Comparison of ENCODE assay signal across 18 cellular contexts in genomic region chr1:27590917-27591508, GRCh38. TPM values are rescaled to one million over a fixed set of nuclear protein-coding genes. Genes with fewer than 3 reads are reported as not detected.
A peak's percentile ranks its signal among the peaks of the same experiment; 100 is the strongest.
DNase-seq lines count a peak whose midpoint lies in the region; ATAC-seq, FAIRE-seq and TF ChIP-seq lines count a peak whose summit lies in the region.
"Had no signal": no experiment of that assay in that cellular context is flagged by ENCODE, and none has a peak within 500 bp of the region (broad histone marks: within the 10 kb centered on the region; RNA-seq: fewer than 3 reads in every experiment).

No MANE protein-coding gene starts in this region.

- H3K9ac ChIP-seq in BLaER1 treated with 17β-estradiol and CSF1 and Interleukin-3, amounts not matched to agents 10 nM and 100 nM, result peak overlapping the region in 10 of 11 experiments; percentile 4 to 65 (median 45); a peak in 9 of 22 replicates
- H3K9ac ChIP-seq in astrocyte (ENCODE audit: low read length), result no peak overlapping the region

- H3K36me3 Mint-ChIP-seq in astrocyte (ENCODE audit: low read depth, unreplicated experiment), result peaks cover under 1% of the 10 kb centered on the region
- H3K36me3 Mint-ChIP-seq in activated naive CD4-positive, alpha-beta T cell treated with anti-CD3 and anti-CD28 coated beads, Interleukin-2, amount 50 U/mL, for 72 hours, result no peaks in the 10 kb centered on the region
- H3K36me3 Mint-ChIP-seq in activated T-cell treated with anti-CD3 and anti-CD28 coated beads, Interleukin-2, amount 50 U/mL, for 24 hours (ENCODE audit: low read depth), result no peaks in the 10 kb centered on the region

- H3K27ac Mint-ChIP-seq in astrocyte (ENCODE audit: unreplicated experiment), result no peak overlapping the region
- H3K27ac Mint-ChIP-seq in activated naive CD4-positive, alpha-beta T cell treated with anti-CD3 and anti-CD28 coated beads, Interleukin-2, amount 50 U/mL, for 72 hours, result no peak overlapping the region
- no peak overlapping the region for H3K27ac Mint-ChIP-seq in activated T-cell treated with anti-CD3 and anti-CD28 coated beads, Interleukin-2, amount 50 U/mL, for 24 hours
- H3K27ac Mint-ChIP-seq: activated naive CD4-positive, alpha-beta T cell treated with anti-CD3 and anti-CD28 coated beads for 36 hours; B cell; T-helper 2 cell treated with Interferon-gamma antibody and Interleukin-4, amounts not matched to agents 5 μg/mL and 100 μg/mL, for 36 hours had no signal

- H2AFZ ChIP-seq in astrocyte (ENCODE audit: low read depth, low read length) (no peak overlapping the region), hepatocyte (no peak overlapping the region)

- H3K27ac ChIP-seq in BLaER1 treated with 17β-estradiol and CSF1 and Interleukin-3, amounts not matched to agents 10 nM and 100 nM, result peak overlapping the region in 7 of 11 experiments; percentile 10 to 55 (median 22); a peak in 6 of 22 replicates
- no peak overlapping the region for H3K27ac ChIP-seq in astrocyte (ENCODE audit: low read depth, low read length)
- peak overlapping the region; percentile 75 for H3K27ac ChIP-seq in hepatocyte
- peak overlapping the region; percentile 97 to 100 (median 100) for H3K27ac ChIP-seq in gastrocnemius medialis

- no peak for ATAC-seq in gastrocnemius medialis
- no peak for ATAC-seq in activated naive CD4-positive, alpha-beta T cell treated with anti-CD3 and anti-CD28 coated beads, Interleukin-2, amount 50 U/mL, for 72 hours
- no peak for ATAC-seq in HG02970 (IDR thresholded peaks at IDR 0.05; ENCODE audit: low FRiP score, unreplicated experiment)

- H3K4me2 ChIP-seq in BLaER1 treated with 17β-estradiol and CSF1 and Interleukin-3, amounts not matched to agents 10 nM and 100 nM, result peak overlapping the region; percentile 74 to 91 (median 88)
- H3K4me2 ChIP-seq in astrocyte (ENCODE audit: low read length) (peak overlapping the region; percentile 25), hepatocyte (peak overlapping the region; percentile 46)

- H3K9me2 ChIP-seq in hepatocyte (replicated peaks; ENCODE audit: insufficient read depth), result no peaks in the 10 kb centered on the region

- no peak for DNase-seq in astrocyte (ENCODE audit: low read depth)
- no peak for DNase-seq in hepatocyte (ENCODE audit: low spot score)
- no peak for DNase-seq in gastrocnemius medialis
- DNase-seq in stimulated activated CD4-positive, alpha-beta T cell treated with anti-CD3 and anti-CD28 coated beads, Interleukin-4, amount 100 ng/mL, for 24 hours, result no peak
- no peak for DNase-seq in activated naive CD4-positive, alpha-beta T cell treated with anti-CD3 and anti-CD28 coated beads, Interleukin-2, amount 50 U/mL, for 72 hours (ENCODE audit: low spot score in 2 of 2)
- DNase-seq in activated T-cell treated with anti-CD3 and anti-CD28 coated beads, Interleukin-2, amount 50 U/mL, for 24 hours, result no peak
- DNase-seq: activated CD4-positive, alpha-beta T cell treated with anti-CD3 and anti-CD28 coated beads, Interleukin-2, amount 50 U/mL, for 48 hours; activated naive CD4-positive, alpha-beta T cell treated with anti-CD3 and anti-CD28 coated beads for 36 hours; GOT3; islet precursor cell; MV-4-11; NCI-H446 treated with DMSO at 0.1 percent for 48 hours; Peyer's patch had no signal

- no peak overlapping the region for H3K4me3 Mint-ChIP-seq in astrocyte (ENCODE audit: unreplicated experiment)
- no peak overlapping the region for H3K4me3 Mint-ChIP-seq in activated T-cell treated with anti-CD3 and anti-CD28 coated beads, Interleukin-2, amount 50 U/mL, for 24 hours
- H3K4me3 Mint-ChIP-seq: activated naive CD4-positive, alpha-beta T cell treated with anti-CD3 and anti-CD28 coated beads for 36 hours; B cell; T-helper 2 cell treated with Interferon-gamma antibody and Interleukin-4, amounts not matched to agents 5 μg/mL and 100 μg/mL, for 36 hours had no signal

- no peaks in the 10 kb centered on the region for H3K27me3 ChIP-seq in BLaER1 treated with 17β-estradiol and CSF1 and Interleukin-3, amounts not matched to agents 10 nM and 100 nM
- no peaks in the 10 kb centered on the region for H3K27me3 ChIP-seq in astrocyte (ENCODE audit: insufficient read depth, low read length)
- H3K27me3 ChIP-seq in hepatocyte, result no peaks in the 10 kb centered on the region
- H3K27me3 ChIP-seq in gastrocnemius medialis, result no peaks in the 10 kb centered on the region
- H3K27me3 ChIP-seq: Peyer's patch had no signal

- peaks cover 99 to 100% (median 100%) of the 10 kb centered on the region in 11 experiments for H4K20me1 ChIP-seq in BLaER1 treated with 17β-estradiol and CSF1 and Interleukin-3, amounts not matched to agents 10 nM and 100 nM
- H4K20me1 ChIP-seq in astrocyte (ENCODE audit: insufficient read depth, low read length) (peaks cover 100% of the 10 kb centered on the region), hepatocyte (ENCODE audit: insufficient read depth, poor library complexity, severe bottlenecking) (peaks cover 99% of the 10 kb centered on the region)

- no peaks in the 10 kb centered on the region for H3K9me3 Mint-ChIP-seq in astrocyte (ENCODE audit: unreplicated experiment)
- no peaks in the 10 kb centered on the region for H3K9me3 Mint-ChIP-seq in activated naive CD4-positive, alpha-beta T cell treated with anti-CD3 and anti-CD28 coated beads, Interleukin-2, amount 50 U/mL, for 72 hours
- no peaks in the 10 kb centered on the region for H3K9me3 Mint-ChIP-seq in activated T-cell treated with anti-CD3 and anti-CD28 coated beads, Interleukin-2, amount 50 U/mL, for 24 hours
- H3K9me3 Mint-ChIP-seq: activated naive CD4-positive, alpha-beta T cell treated with anti-CD3 and anti-CD28 coated beads for 36 hours; T-helper 2 cell treated with Interferon-gamma antibody and Interleukin-4, amounts not matched to agents 5 μg/mL and 100 μg/mL, for 36 hours had no signal

- H3K4me1 Mint-ChIP-seq in astrocyte (ENCODE audit: low read depth, unreplicated experiment), result peaks cover 17% of the 10 kb centered on the region
- no peaks in the 10 kb centered on the region for H3K4me1 Mint-ChIP-seq in activated T-cell treated with anti-CD3 and anti-CD28 coated beads, Interleukin-2, amount 50 U/mL, for 24 hours (ENCODE audit: low read depth)

- in situ Hi-C loops in gastrocnemius medialis (cut with MboI; ENCODE audit: low sequenced_read_pairs in 4 of 4), result no loop called here

- no peaks in the 10 kb centered on the region for H3K9me3 ChIP-seq in BLaER1 treated with 17β-estradiol and CSF1 and Interleukin-3, amounts not matched to agents 10 nM and 100 nM (replicated peaks in 1 of 11)
- H3K9me3 ChIP-seq in astrocyte (ENCODE audit: insufficient read depth, low read depth, low read length), result no peaks in the 10 kb centered on the region
- no peaks in the 10 kb centered on the region for H3K9me3 ChIP-seq in hepatocyte (ENCODE audit: low read depth)
- H3K9me3 ChIP-seq in gastrocnemius medialis, result no peaks in the 10 kb centered on the region
- H3K9me3 ChIP-seq: Peyer's patch had no signal

- 78% methylated on average over 5 of the region's 5 CpGs for WGBS in hepatocyte (ENCODE audit: low lambda C conversion rate, missing lambda C conversion rate)

- no peak for FAIRE-seq in astrocyte (lab: Jason Lieb, UNC)
- FAIRE-seq: GM12891 had no signal

- TF ChIP-seq CTCF in astrocyte (IDR thresholded peaks at IDR 0.05; ENCODE audit: insufficient read depth, low read depth, low read length), result no peak
- TF ChIP-seq CTCF in hepatocyte (IDR thresholded peaks at IDR 0.05; ENCODE audit: poor library complexity), result no peak
- TF ChIP-seq CTCF in gastrocnemius medialis (IDR thresholded peaks at IDR 0.05 in 4 of 5, conservative IDR thresholded peaks at IDR 0.05 in 1 of 5), result no peak

- H3K36me3 ChIP-seq in BLaER1 treated with 17β-estradiol and CSF1 and Interleukin-3, amounts not matched to agents 10 nM and 100 nM, result peaks cover 12 to 78% (median 48%) of the 10 kb centered on the region in 11 experiments
- peaks cover 4% of the 10 kb centered on the region for H3K36me3 ChIP-seq in astrocyte (ENCODE audit: insufficient read depth, low read length)
- H3K36me3 ChIP-seq in hepatocyte (replicated peaks; ENCODE audit: insufficient read depth, low read depth), result no peaks in the 10 kb centered on the region
- H3K36me3 ChIP-seq in gastrocnemius medialis, result no peaks in the 10 kb centered on the region
- H3K36me3 ChIP-seq: Peyer's patch had no signal

- H3K27me3 Mint-ChIP-seq in astrocyte (ENCODE audit: low read depth, unreplicated experiment), result no peaks in the 10 kb centered on the region
- H3K27me3 Mint-ChIP-seq in activated T-cell treated with anti-CD3 and anti-CD28 coated beads, Interleukin-2, amount 50 U/mL, for 24 hours, result no peaks in the 10 kb centered on the region
- H3K27me3 Mint-ChIP-seq: B cell had no signal

- H3K79me2 ChIP-seq in astrocyte (ENCODE audit: insufficient read depth, low read length) (peaks cover 90% of the 10 kb centered on the region), hepatocyte (peaks cover 100% of the 10 kb centered on the region)

- peak overlapping the region in 1 of 10 experiments; percentile 11; a peak in 1 of 20 replicates for H3K4me3 ChIP-seq in BLaER1 treated with 17β-estradiol and CSF1 and Interleukin-3, amounts not matched to agents 10 nM and 100 nM
- no peak overlapping the region for H3K4me3 ChIP-seq in astrocyte (ENCODE audit: insufficient read depth, low read depth, low read length)
- no peak overlapping the region for H3K4me3 ChIP-seq in hepatocyte
- H3K4me3 ChIP-seq in gastrocnemius medialis, result no peak overlapping the region
- H3K4me3 ChIP-seq: Peyer's patch had no signal

- intact Hi-C loops in gastrocnemius medialis (cut with DNase I; ENCODE audit: low total_unique reads), result no loop called here

- H3K4me1 ChIP-seq in BLaER1 treated with 17β-estradiol and CSF1 and Interleukin-3, amounts not matched to agents 10 nM and 100 nM, result peaks cover 63 to 100% (median 86%) of the 10 kb centered on the region in 10 experiments
- H3K4me1 ChIP-seq in astrocyte (ENCODE audit: insufficient read depth, low read length), result peaks cover 57% of the 10 kb centered on the region
- H3K4me1 ChIP-seq in hepatocyte (ENCODE audit: insufficient read depth), result peaks cover 69% of the 10 kb centered on the region
- peaks cover 88 to 91% of the 10 kb centered on the region in 2 donors for H3K4me1 ChIP-seq in gastrocnemius medialis

- TF ChIP-seq POLR2A in gastrocnemius medialis (IDR thresholded peaks at IDR 0.05), result no peak

RNA-seq across cellular contexts. Expression of gene AHDC1, which starts 12.9 kb away (rescaled TPM):
- total RNA-seq in astrocyte (74.0 and 75.7 TPM in 2 replicates), hepatocyte (6.7 and 13.3 TPM in 2 replicates), gastrocnemius medialis (10 to 100 TPM; 22.2 to 57.9 (median 35.2) TPM)
- 12.2 and 14.4 TPM in 2 replicates for polyA plus RNA-seq in hepatocyte
- 10 to 100 TPM; 12.8 to 16.5 TPM for total RNA-seq in activated naive CD4-positive, alpha-beta T cell treated with anti-CD3 and anti-CD28 coated beads, Interleukin-2, amount 50 U/mL, for 72 hours

RNA-seq across cellular contexts. Expression of gene FGR, which starts 44.0 kb away (rescaled TPM):
- total RNA-seq in astrocyte (0.17 TPM in 1 of 2 replicates, not detected in the other), hepatocyte (0.28 and 0.73 TPM in 2 replicates), gastrocnemius medialis (1 to 10 TPM; 1.3 to 5.8 (median 4.7) TPM)
- 0.28 TPM in 1 of 2 replicates, not detected in the other for polyA plus RNA-seq in hepatocyte
- under 1 TPM; 0.29 to 0.68 TPM for total RNA-seq in activated naive CD4-positive, alpha-beta T cell treated with anti-CD3 and anti-CD28 coated beads, Interleukin-2, amount 50 U/mL, for 72 hours

Comparison
In these comparisons a context has a peak if more than half of its experiments do, and no peak if none do; other contexts are left out.
1. H3K4me2 ChIP-seq: peak in every context shown above with its lines; median percentile 88 in BLaER1 treated with 17β-estradiol and CSF1 and Interleukin-3, amounts not matched to agents 10 nM and 100 nM; 46 in hepatocyte; 25 in astrocyte.